ENCODE assay signal across 11 cellular contexts in genomic region chr12:14959463-14959862, GRCh38. TPM values are rescaled to one million over a fixed set of nuclear protein-coding genes. Genes with fewer than 3 reads are reported as not detected.
DNase-seq lines count a peak whose midpoint lies in the region; ATAC-seq and TF ChIP-seq lines count a peak whose summit lies in the region.
"Had no signal": no experiment of that assay in that cellular context is flagged by ENCODE, and none has a peak within 500 bp of the region (broad histone marks: within the 10 kb centered on the region; RNA-seq: fewer than 3 reads in every experiment).

No MANE protein-coding gene starts in this region.

- TF ChIP-seq EP300 in upper lobe of left lung (IDR thresholded peaks at IDR 0.05), result no peak

- H3K27me3 ChIP-seq in breast epithelium (no peaks in the 10 kb centered on the region), right lobe of liver (no peaks in the 10 kb centered on the region), upper lobe of left lung (no peaks in the 10 kb centered on the region), mesendoderm (ENCODE audit: insufficient read depth, low read length, poor library complexity) (no peaks in the 10 kb centered on the region)

- ATAC-seq in activated T-helper 17 cell treated with anti-CD3 and anti-CD28 coated beads, Interleukin-2, amount 50 U/mL, for 72 hours (replicated peaks), result no peak
- peak in 3 of 4 donors; percentile 12 to 23 (median 20) for ATAC-seq in right lobe of liver
- peak in 1 of 2 donors; percentile 32 for ATAC-seq in upper lobe of left lung (ENCODE audit: low FRiP score in 2 of 2)

- no peak overlapping the region for H3K4me2 ChIP-seq in mesendoderm (ENCODE audit: low read length)

- H2BK5ac ChIP-seq in mesendoderm (ENCODE audit: low read length), result no peak overlapping the region

- no peak overlapping the region for H2AK5ac ChIP-seq in mesendoderm (ENCODE audit: low read length)

- peak overlapping the region; percentile 69 to 86 for H3K27ac ChIP-seq in breast epithelium
- peak overlapping the region; percentile 32 to 66 (median 56) for H3K27ac ChIP-seq in right lobe of liver
- peak overlapping the region; percentile 81 to 91 (median 85) for H3K27ac ChIP-seq in upper lobe of left lung
- no peak overlapping the region for H3K27ac ChIP-seq in mesendoderm (ENCODE audit: low read depth, low read length)

- H3K23ac ChIP-seq in mesendoderm (ENCODE audit: low read length), result no peak overlapping the region

- H3K4me1 ChIP-seq in breast epithelium, result no peaks in the 10 kb centered on the region
- no peaks in the 10 kb centered on the region for H3K4me1 ChIP-seq in right lobe of liver
- peaks cover 35 to 65% (median 52%) of the 10 kb centered on the region in 4 donors for H3K4me1 ChIP-seq in upper lobe of left lung
- no peaks in the 10 kb centered on the region for H3K4me1 ChIP-seq in mesendoderm (ENCODE audit: control insufficient read depth, low read depth, low read length)

- H4K5ac ChIP-seq in mesendoderm (ENCODE audit: low read length), result no peak overlapping the region

- intact Hi-C loops in breast epithelium (cut with DNase I; ENCODE audit: low total_unique reads), result no loop called here
- intact Hi-C loops in MCF 10A (cut with micrococcal nuclease), result no loop called here
- intact Hi-C loops in right lobe of liver (cut with DNase I), result no loop called here

- TF ChIP-seq CTCF in breast epithelium (IDR thresholded peaks at IDR 0.05), result no peak
- TF ChIP-seq CTCF in MCF 10A (IDR thresholded peaks at IDR 0.05; ENCODE audit: unreplicated experiment), result no peak
- TF ChIP-seq CTCF in right lobe of liver (IDR thresholded peaks at IDR 0.05), result no peak
- no peak for TF ChIP-seq CTCF in upper lobe of left lung (IDR thresholded peaks at IDR 0.05)

- 17% methylated on average over 3 of the region's 3 CpGs for WGBS in right lobe of liver (ENCODE audit: insufficient coverage, low coverage, low lambda C conversion rate, missing lambda C conversion rate)
- 37 to 46% methylated on average over 3 of the region's 3 CpGs for WGBS in upper lobe of left lung, 2 donors
- no CpG with 5 or more reads among the region's 3 CpGs for WGBS in mesendoderm (ENCODE audit: extremely low coverage, insufficient coverage, low lambda C conversion rate)

- H3K4me3 ChIP-seq in breast epithelium (peak overlapping the region in 2 of 3 donors; percentile 53 to 61), right lobe of liver (peak overlapping the region in 2 of 3 donors; percentile 31 to 49), upper lobe of left lung (peak overlapping the region in 3 of 4 donors; percentile 39 to 54 (median 49)), mesendoderm (ENCODE audit: low read length) (no peak overlapping the region)

- no peak overlapping the region for H2BK15ac ChIP-seq in mesendoderm (replicated peaks; ENCODE audit: low read depth)

- H2BK120ac ChIP-seq in mesendoderm (ENCODE audit: low read depth, low read length), result no peak overlapping the region

- BruUV-seq in MCF 10A (replicated peaks; lab: Mats Ljungman, UMichigan), result no TSS peak

- no peak overlapping the region for H3K56ac ChIP-seq in mesendoderm (ENCODE audit: low read length)

- H3K27me3 Mint-ChIP-seq in MCF 10A (ENCODE audit: insufficient read depth, unreplicated experiment), result no peaks in the 10 kb centered on the region
- no peaks in the 10 kb centered on the region for H3K27me3 Mint-ChIP-seq in activated T-helper 17 cell treated with anti-CD3 and anti-CD28 coated beads, Interleukin-2, amount 50 U/mL, for 72 hours

- POLR2A ChIA-PET in MCF 10A (lab: Yijun Ruan, JAX), result no interaction called here

- no peaks in the 10 kb centered on the region for H3K79me1 ChIP-seq in mesendoderm (ENCODE audit: low read length)

- H3K79me2 ChIP-seq in mesendoderm (ENCODE audit: control insufficient read depth, insufficient read depth, low read length), result no peaks in the 10 kb centered on the region

- H3K18ac ChIP-seq in mesendoderm (ENCODE audit: low read length), result no peak overlapping the region

- H3K27ac Mint-ChIP-seq in MCF 10A (ENCODE audit: low read depth, unreplicated experiment), result no peak overlapping the region
- H3K27ac Mint-ChIP-seq in activated T-helper 17 cell treated with anti-CD3 and anti-CD28 coated beads, Interleukin-2, amount 50 U/mL, for 72 hours, result peak overlapping the region; percentile 93

- no peak for DNase-seq in breast epithelium (ENCODE audit: low spot score in 2 of 2)
- DNase-seq in MCF 10A (ENCODE audit: unreplicated experiment), result no peak
- no peak for DNase-seq in right lobe of liver
- no peak for DNase-seq in upper lobe of left lung
- DNase-seq in nucleus accumbens (lab: John Stamatoyannopoulos, UW), result no peak
- no peak for DNase-seq in mesendoderm
- no peak for DNase-seq in activated effector memory CD4-positive, alpha-beta T cell treated with anti-CD3 and anti-CD28 coated beads, Interleukin-2, amount 50 U/mL, for 16 hours
- DNase-seq: C1 segment of cervical spinal cord, glutamatergic neuron, NCI-H1105 had no signal

- TF ChIP-seq POLR2A in breast epithelium (IDR thresholded peaks at IDR 0.05), result no peak
- TF ChIP-seq POLR2A in right lobe of liver (IDR thresholded peaks at IDR 0.05), result no peak
- TF ChIP-seq POLR2A in upper lobe of left lung (IDR thresholded peaks at IDR 0.05), result no peak

- no peak overlapping the region for H4K8ac ChIP-seq in mesendoderm (ENCODE audit: low read depth, low read length)

- no peak overlapping the region for H3K9ac ChIP-seq in mesendoderm (ENCODE audit: low read length)

- no peak overlapping the region for H3K4ac ChIP-seq in mesendoderm (ENCODE audit: low read depth, low read length)

- H3K36me3 ChIP-seq in breast epithelium (no peaks in the 10 kb centered on the region), right lobe of liver (no peaks in the 10 kb centered on the region), upper lobe of left lung (no peaks in the 10 kb centered on the region), mesendoderm (ENCODE audit: control insufficient read depth, insufficient read depth, low read length) (no peaks in the 10 kb centered on the region)

- peaks cover 17% of the 10 kb centered on the region for H3K4me1 Mint-ChIP-seq in MCF 10A (ENCODE audit: insufficient read depth, unreplicated experiment)
- peaks cover 24% of the 10 kb centered on the region for H3K4me1 Mint-ChIP-seq in activated T-helper 17 cell treated with anti-CD3 and anti-CD28 coated beads, Interleukin-2, amount 50 U/mL, for 72 hours

- H3K9me3 ChIP-seq in breast epithelium, result no peaks in the 10 kb centered on the region
- no peaks in the 10 kb centered on the region for H3K9me3 ChIP-seq in right lobe of liver
- no peaks in the 10 kb centered on the region for H3K9me3 ChIP-seq in upper lobe of left lung

- H3K4me3 Mint-ChIP-seq in MCF 10A (ENCODE audit: unreplicated experiment), result no peak overlapping the region
- H3K4me3 Mint-ChIP-seq in activated T-helper 17 cell treated with anti-CD3 and anti-CD28 coated beads, Interleukin-2, amount 50 U/mL, for 72 hours, result peak overlapping the region; percentile 81

- CTCF ChIA-PET in MCF 10A (lab: Yijun Ruan, JAX), result interaction anchor here (0.6 to 0.7 kb wide), 3 partner anchors 30 to 107 kb away, joined by 3 to 10 read pairs (median 4); no protein-coding TSS in a partner anchor

- no peaks in the 10 kb centered on the region for H3K9me3 Mint-ChIP-seq in MCF 10A (ENCODE audit: unreplicated experiment)
- H3K9me3 Mint-ChIP-seq in activated T-helper 17 cell treated with anti-CD3 and anti-CD28 coated beads, Interleukin-2, amount 50 U/mL, for 72 hours, result no peaks in the 10 kb centered on the region

- H3K36me3 Mint-ChIP-seq in MCF 10A (ENCODE audit: insufficient read depth, unreplicated experiment), result no peaks in the 10 kb centered on the region
- peaks cover 66% of the 10 kb centered on the region for H3K36me3 Mint-ChIP-seq in activated T-helper 17 cell treated with anti-CD3 and anti-CD28 coated beads, Interleukin-2, amount 50 U/mL, for 72 hours (ENCODE audit: low read depth)

RNA-seq across cellular contexts. Expression of gene ARHGDIB, which starts 1.9 kb away (rescaled TPM):
- total RNA-seq in breast epithelium (100 to 1,000 TPM; 159 to 222 (median 168) TPM), MCF 10A (2022) (2.3 and 7.7 TPM in 2 replicates), right lobe of liver (10 to 100 TPM; 17.2 to 58.1 (median 31.9) TPM), upper lobe of left lung (100 to 1,000 TPM; 169 to 307 (median 211) TPM)
- total RNA-seq in activated T-helper 17 cell treated with anti-CD3 and anti-CD28 coated beads, Interleukin-2, amount 50 U/mL, for 72 hours, result 100 to 1,000 TPM; 691 to 930 TPM
- polyA plus RNA-seq in mesendoderm (2013, experiment 1 of 2), result 9.5 TPM
- 9.5 TPM for polyA plus RNA-seq in mesendoderm (2013, experiment 2 of 2)

RNA-seq across cellular contexts. Expression of gene PDE6H, which starts 13.4 kb away (rescaled TPM):
- total RNA-seq in breast epithelium (not detected), MCF 10A (2022) (not detected in 2 replicates), right lobe of liver (not detected), upper lobe of left lung (not detected)
- not detected for total RNA-seq in activated T-helper 17 cell treated with anti-CD3 and anti-CD28 coated beads, Interleukin-2, amount 50 U/mL, for 72 hours
- polyA plus RNA-seq in mesendoderm (2013, experiment 1 of 2), result not detected
- not detected for polyA plus RNA-seq in mesendoderm (2013, experiment 2 of 2)

RNA-seq across cellular contexts. Expression of gene ERP27, which starts 21.1 kb away (rescaled TPM):
- total RNA-seq in breast epithelium (1 to 10 TPM in 2 of 3 donors, under 1 TPM in 1; 0.96 to 8.5 (median 7.8) TPM), MCF 10A (2022) (not detected in 2 replicates), right lobe of liver (1 to 10 TPM in 1 of 6 experiments, under 1 TPM in 3, not detected in 2; 0.26 to 1.0 (median 0.39) TPM), upper lobe of left lung (10 to 100 TPM in 1 of 6 donors, 1 to 10 TPM in 4, not detected in 1; 1.2 to 25.0 (median 9.3) TPM)
- total RNA-seq in activated T-helper 17 cell treated with anti-CD3 and anti-CD28 coated beads, Interleukin-2, amount 50 U/mL, for 72 hours, result 1 to 10 TPM; 5.2 to 9.4 TPM
- polyA plus RNA-seq in mesendoderm (2013, experiment 1 of 2), result 0.24 TPM
- polyA plus RNA-seq in mesendoderm (2013, experiment 2 of 2), result 0.14 TPM
